ENCODE assay signal across 23 cellular contexts in genomic region chr14:58772061-58772604, GRCh38.
DNase-seq lines count a peak whose midpoint lies in the region; ATAC-seq and TF ChIP-seq lines count a peak whose summit lies in the region.
"Had no signal": no experiment of that assay in that cellular context is flagged by ENCODE, and none has a peak within 500 bp of the region (broad histone marks: within the 10 kb centered on the region; RNA-seq: fewer than 3 reads in every experiment).

No MANE protein-coding gene starts in this region.

- H3K36me3 Mint-ChIP-seq in progenitor cell of endocrine pancreas (ENCODE audit: insufficient read depth): no peaks in the 10 kb centered on the region
- H3K36me3 Mint-ChIP-seq: activated naive CD4-positive, alpha-beta T cell treated with anti-CD3 and anti-CD28 coated beads, Interleukin-2, amount 50 U/mL, for 72 hours had no signal

- DNase-seq in NCI-H146 (lab: John Stamatoyannopoulos, UW) (peak; percentile 92), NCI-H2227 (lab: John Stamatoyannopoulos, UW; ENCODE audit: unreplicated experiment) (peak; percentile 42), SHP77 treated with DMSO at 0.1 percent for 48 hours (lab: John Stamatoyannopoulos, UW) (peak; percentile 46), progenitor cell of endocrine pancreas (ENCODE audit: low spot score, unreplicated experiment) (no peak)
- DNase-seq: activated CD4-positive, alpha-beta T cell treated with anti-CD3 and anti-CD28 coated beads for 1 hour; activated CD8-positive, alpha-beta T cell treated with anti-CD3 and anti-CD28 coated beads, Interleukin-2, amount 10 ng/mL, durations not matched to agents 7 days and 5 days; C1 segment of cervical spinal cord; caudate nucleus; cortex of kidney; endodermal cell; foreskin fibroblast; HCEC 1CT; heart right ventricle; MM.1S; NCI-H2029; NCI-H524 treated with DMSO at 0.1 percent for 48 hours; stimulated activated naive CD4-positive, alpha-beta T cell; T-helper 17 cell had no signal

- H3K27me3 Mint-ChIP-seq in progenitor cell of endocrine pancreas: no peaks in the 10 kb centered on the region

- no peak for TF ChIP-seq CTCF in progenitor cell of endocrine pancreas (IDR thresholded peaks at IDR 0.05; ENCODE audit: unreplicated experiment)

- H3K4me3 Mint-ChIP-seq in progenitor cell of endocrine pancreas (ENCODE audit: low read depth): no peak overlapping the region
- H3K4me3 Mint-ChIP-seq: activated CD8-positive, alpha-beta T cell treated with anti-CD3 and anti-CD28 coated beads, Interleukin-2, amount 10 ng/mL, durations not matched to agents 7 days and 5 days; endodermal cell; T-helper 17 cell had no signal

- peaks cover 53% of the 10 kb centered on the region for H3K4me1 Mint-ChIP-seq in progenitor cell of endocrine pancreas (ENCODE audit: low read depth)
- H3K4me1 Mint-ChIP-seq: T-helper 17 cell had no signal

- ATAC-seq in GM21390 (IDR thresholded peaks at IDR 0.05; ENCODE audit: unreplicated experiment) (no peak), HG03442 (IDR thresholded peaks at IDR 0.05; ENCODE audit: unreplicated experiment) (no peak), HG02642 (IDR thresholded peaks at IDR 0.05; ENCODE audit: poor library complexity, unreplicated experiment) (no peak)
- ATAC-seq: activated CD8-positive, alpha-beta T cell treated with anti-CD3 and anti-CD28 coated beads, Interleukin-2, amount 10 ng/mL, durations not matched to agents 7 days and 5 days; activated naive CD4-positive, alpha-beta T cell treated with anti-CD3 and anti-CD28 coated beads, Interleukin-2, amount 50 U/mL, for 72 hours; esophagus mucosa; heart right ventricle; T-helper 17 cell had no signal

- peaks cover 3% of the 10 kb centered on the region for H3K9me3 Mint-ChIP-seq in progenitor cell of endocrine pancreas (ENCODE audit: low read depth)
- H3K9me3 Mint-ChIP-seq: endodermal cell had no signal

- H3K27ac Mint-ChIP-seq in progenitor cell of endocrine pancreas: peak overlapping the region; percentile 63
- H3K27ac Mint-ChIP-seq: activated CD8-positive, alpha-beta T cell treated with anti-CD3 and anti-CD28 coated beads, Interleukin-2, amount 10 ng/mL, durations not matched to agents 7 days and 5 days; activated naive CD4-positive, alpha-beta T cell treated with anti-CD3 and anti-CD28 coated beads, Interleukin-2, amount 50 U/mL, for 72 hours; endodermal cell; T-helper 17 cell had no signal
